In the genomic region with DNA sequence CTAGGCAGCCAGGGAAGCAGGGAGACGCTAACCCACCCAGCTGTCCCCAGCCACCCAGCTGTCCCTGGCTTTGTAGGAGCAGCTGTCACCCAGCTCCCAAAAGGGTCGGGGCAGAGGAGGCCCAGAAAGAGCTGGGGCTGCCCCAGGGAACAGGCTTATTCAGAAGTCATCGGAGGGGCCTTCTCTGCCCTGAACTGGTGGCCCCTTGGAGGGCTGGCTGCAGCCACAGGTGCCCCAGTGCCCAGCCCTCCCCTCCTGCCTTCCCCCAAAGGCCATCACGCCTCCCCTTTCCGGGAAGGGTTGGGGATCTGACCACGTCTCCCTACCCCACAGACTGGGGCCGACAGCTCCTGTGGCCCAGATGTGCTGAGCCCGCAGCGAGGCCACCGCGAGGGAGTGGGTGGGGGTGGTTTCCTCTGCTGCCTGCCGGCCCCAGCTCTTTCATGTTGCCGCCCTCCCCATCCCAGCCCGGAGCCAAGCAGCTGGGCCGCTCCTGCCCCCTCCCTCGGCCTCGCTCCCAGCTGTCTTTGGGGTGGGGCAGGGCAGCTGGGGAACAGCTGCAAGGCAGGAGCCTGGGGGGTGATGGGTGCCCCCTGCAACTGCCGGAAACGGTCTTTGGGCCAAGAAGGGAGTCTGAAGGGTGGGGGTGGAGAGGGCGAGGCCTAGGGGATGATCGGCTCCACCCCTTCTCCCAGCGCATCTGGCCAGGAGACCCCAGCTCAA, we compare ENCODE assay signal across 1 cellular context.
TF ChIP-seq lines count a peak whose summit lies in the region.

No MANE protein-coding gene starts in this region.

TF ChIP-seq in H1, 55 proteins besides CTCF, POLR2A, EP300 and RAD21:
- TF ChIP-seq, protein P1, sequence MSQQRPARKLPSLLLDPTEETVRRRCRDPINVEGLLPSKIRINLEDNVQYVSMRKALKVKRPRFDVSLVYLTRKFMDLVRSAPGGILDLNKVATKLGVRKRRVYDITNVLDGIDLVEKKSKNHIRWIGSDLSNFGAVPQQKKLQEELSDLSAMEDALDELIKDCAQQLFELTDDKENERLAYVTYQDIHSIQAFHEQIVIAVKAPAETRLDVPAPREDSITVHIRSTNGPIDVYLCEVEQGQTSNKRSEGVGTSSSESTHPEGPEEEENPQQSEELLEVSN (IDR thresholded peaks at IDR 0.05), result no peak
- TF ChIP-seq CHD1 (IDR thresholded peaks at IDR 0.05; ENCODE audit: low read depth, low read length) (no peak), JUN (IDR thresholded peaks at IDR 0.05; ENCODE audit: low read depth, low read length) (no peak), YY1 (IDR thresholded peaks at IDR 0.05; ENCODE audit: low read depth, low read length) (no peak), CTBP2 (IDR thresholded peaks at IDR 0.05; ENCODE audit: borderline replicate concordance, insufficient read depth, insufficient read length, low read length) (no peak), HDAC6 (IDR thresholded peaks at IDR 0.05; ENCODE audit: low read depth, low read length) (no peak), HDAC2 (IDR thresholded peaks at IDR 0.05; ENCODE audit: borderline replicate concordance in 1 of 2, low read depth in 2 of 2, low read length in 2 of 2) (no peak), SUZ12 (IDR thresholded peaks at IDR 0.05; ENCODE audit: low read length) (no peak), RXRA (IDR thresholded peaks at IDR 0.05; ENCODE audit: insufficient read depth, low read depth, low read length) (no peak), KDM4A (IDR thresholded peaks at IDR 0.05; ENCODE audit: low read depth, low read length, severe bottlenecking) (no peak), KDM5A (IDR thresholded peaks at IDR 0.05; ENCODE audit: low read length) (no peak), KDM1A (IDR thresholded peaks at IDR 0.05; ENCODE audit: borderline replicate concordance, low read length) (no peak), EGR1 (IDR thresholded peaks at IDR 0.05; ENCODE audit: borderline replicate concordance, low read depth, low read length) (no peak)
- TF ChIP-seq, protein P2, sequence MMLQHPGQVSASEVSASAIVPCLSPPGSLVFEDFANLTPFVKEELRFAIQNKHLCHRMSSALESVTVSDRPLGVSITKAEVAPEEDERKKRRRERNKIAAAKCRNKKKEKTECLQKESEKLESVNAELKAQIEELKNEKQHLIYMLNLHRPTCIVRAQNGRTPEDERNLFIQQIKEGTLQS (IDR thresholded peaks at IDR 0.05; ENCODE audit: insufficient read depth, low read depth, low read length), result no peak
